In genomic region chr1:109768335-109768650, GRCh38 we compare ENCODE assay signal across 21 cellular contexts. TPM values are rescaled to one million over a fixed set of nuclear protein-coding genes. Genes with fewer than 3 reads are reported as not detected.
"Had no signal": no experiment of that assay in that cellular context is flagged by ENCODE, and none has a peak within 500 bp of the region (broad histone marks: within the 10 kb centered on the region; RNA-seq: fewer than 3 reads in every experiment).

No MANE protein-coding gene starts in this region.

- H3K4me3 ChIP-seq: esophagus squamous epithelium had no signal

- H3K9me3 ChIP-seq: esophagus squamous epithelium had no signal

- H3K4me1 Mint-ChIP-seq: activated naive CD4-positive, alpha-beta T cell treated with anti-CD3 and anti-CD28 coated beads, Interleukin-2, amount 50 U/mL, for 24 hours had no signal

- H3K4me3 Mint-ChIP-seq: activated CD8-positive, alpha-beta T cell treated with anti-CD3 and anti-CD28 coated beads, Interleukin-2, amount 10 ng/mL, durations not matched to agents 7 days and 5 days; activated naive CD4-positive, alpha-beta T cell treated with anti-CD3 and anti-CD28 coated beads, Interleukin-2, amount 50 U/mL, for 24 hours; brain; central memory CD8-positive, alpha-beta T cell; naive B cell; T-helper 1 cell treated with Interleukin-12 subunit alpha and Interleukin-12 subunit beta and Interleukin-4 antibody, amounts not matched to agents 30 μg/mL and 1 μg/mL, for 36 hours had no signal

- H3K27me3 Mint-ChIP-seq: activated naive CD4-positive, alpha-beta T cell treated with anti-CD3 and anti-CD28 coated beads, Interleukin-2, amount 50 U/mL, for 24 hours had no signal

- H3K9me3 Mint-ChIP-seq: activated naive CD4-positive, alpha-beta T cell treated with anti-CD3 and anti-CD28 coated beads, Interleukin-2, amount 50 U/mL, for 24 hours; brain; central memory CD8-positive, alpha-beta T cell; naive B cell; T-helper 1 cell treated with Interleukin-12 subunit alpha and Interleukin-12 subunit beta and Interleukin-4 antibody, amounts not matched to agents 30 μg/mL and 1 μg/mL, for 36 hours had no signal

- H3K36me3 ChIP-seq: esophagus squamous epithelium had no signal

- H3K27ac Mint-ChIP-seq: activated CD8-positive, alpha-beta T cell treated with anti-CD3 and anti-CD28 coated beads, Interleukin-2, amount 10 ng/mL, durations not matched to agents 7 days and 5 days; activated naive CD4-positive, alpha-beta T cell treated with anti-CD3 and anti-CD28 coated beads, Interleukin-2, amount 50 U/mL, for 24 hours; brain; naive B cell; T-helper 1 cell treated with Interleukin-12 subunit alpha and Interleukin-12 subunit beta and Interleukin-4 antibody, amounts not matched to agents 30 μg/mL and 1 μg/mL, for 36 hours had no signal

- H3K27me3 ChIP-seq: esophagus squamous epithelium had no signal

- ATAC-seq: activated CD8-positive, alpha-beta T cell treated with anti-CD3 and anti-CD28 coated beads, Interleukin-2, amount 10 ng/mL, durations not matched to agents 7 days and 5 days; stimulated activated naive CD8-positive, alpha-beta T cell treated with anti-CD3 and anti-CD28 coated beads, Interleukin-15, Interleukin-2, amounts not matched to agents 100 U/mL and 50 U/mL, for 24 hours had no signal

- DNase-seq: activated CD4-positive, alpha-beta T cell treated with anti-CD3 and anti-CD28 coated beads for 48 hours; activated CD8-positive, alpha-beta T cell treated with anti-CD3 and anti-CD28 coated beads, Interleukin-2, amount 10 ng/mL, durations not matched to agents 7 days and 5 days; activated T-cell treated with anti-CD3 and anti-CD28 coated beads for 4 hours; amniotic stem cell; cortex of kidney; effector CD8-positive, alpha-beta T cell; esophagus squamous epithelium; mammary epithelial cell; naive B cell; retina; SHP77; small intestine; stimulated activated naive CD8-positive, alpha-beta T cell treated with anti-CD3 and anti-CD28 coated beads, Interleukin-15, Interleukin-2, amounts not matched to agents 100 U/mL and 50 U/mL, for 24 hours had no signal

- FAIRE-seq: endothelial cell of umbilical vein, small intestine had no signal

- H3K36me3 Mint-ChIP-seq: activated naive CD4-positive, alpha-beta T cell treated with anti-CD3 and anti-CD28 coated beads, Interleukin-2, amount 50 U/mL, for 24 hours; brain; naive B cell had no signal

- H3K27ac ChIP-seq: esophagus squamous epithelium had no signal

RNA-seq across cellular contexts. Expression of gene EPS8L3, which starts 4.6 kb away (rescaled TPM):
- total RNA-seq: activated CD8-positive, alpha-beta T cell treated with anti-CD3 and anti-CD28 coated beads, Interleukin-2, amount 10 ng/mL, durations not matched to agents 7 days and 5 days; endothelial cell of umbilical vein; fibroblast of villous mesenchyme; mammary epithelial cell; mononuclear cell; temporal lobe had no signal
- polyA plus RNA-seq: endothelial cell of umbilical vein, mammary epithelial cell had no signal

RNA-seq across cellular contexts. Expression of gene GSTM5, which starts 56.2 kb away (rescaled TPM):
- total RNA-seq: mammary epithelial cell, mononuclear cell had no signal
- polyA plus RNA-seq: mammary epithelial cell had no signal
